Comparison of ENCODE assay signal across 12 cellular contexts in genomic region chr1:10599194-10599861, GRCh38.
A peak's percentile ranks its signal among the peaks of the same experiment; 100 is the strongest.
DNase-seq lines count a peak whose midpoint lies in the region; ATAC-seq and TF ChIP-seq lines count a peak whose summit lies in the region.
"Had no signal": no experiment of that assay in that cellular context is flagged by ENCODE, and none has a peak within 500 bp of the region (broad histone marks: within the 10 kb centered on the region; RNA-seq: fewer than 3 reads in every experiment).

No MANE protein-coding gene starts in this region.

- peak; percentile 42 for ATAC-seq in mucosa of descending colon
- ATAC-seq in GM21786 (IDR thresholded peaks at IDR 0.05; ENCODE audit: unreplicated experiment), result no peak

- no peaks in the 10 kb centered on the region for H3K4me1 ChIP-seq in mucosa of descending colon (ENCODE audit: low read depth)

- H3K36me3 ChIP-seq in mucosa of descending colon (ENCODE audit: low read depth), result no peaks in the 10 kb centered on the region

- peak; percentile 69 for DNase-seq in AG08395 (ENCODE audit: low spot score)
- peak; percentile 69 for DNase-seq in LoVo (ENCODE audit: low spot score)
- peak; percentile 59 for DNase-seq in dedifferentiated amniotic fluid mesenchymal stem cell (ENCODE audit: extremely low spot score)
- DNase-seq in mucosa of descending colon, result no peak
- no peak for DNase-seq in ureter (ENCODE audit: low spot score)
- no peak for DNase-seq in HUDEP-2 (lab: John Stamatoyannopoulos, UW; ENCODE audit: unreplicated experiment in 76 of 76)
- no peak for DNase-seq in epidermal melanocyte (ENCODE audit: insufficient read length, low spot score)
- DNase-seq: NCI-H1436 treated with DMSO at 0.1 percent for 48 hours, stomach, T-helper 2 cell had no signal

- intact Hi-C loops in mucosa of descending colon (cut with DNase I, micrococcal nuclease), result no loop called here

- no peak overlapping the region for H3K4me3 ChIP-seq in mucosa of descending colon
- H3K4me3 ChIP-seq: BLaER1 treated with 17β-estradiol and CSF1 and Interleukin-3, amounts not matched to agents 10 nM and 100 nM; stomach had no signal

- no peak for TF ChIP-seq CTCF in mucosa of descending colon (IDR thresholded peaks at IDR 0.05)

- H3K9me3 ChIP-seq in mucosa of descending colon, result no peaks in the 10 kb centered on the region
- H3K9me3 ChIP-seq: BLaER1 treated with 17β-estradiol and CSF1 and Interleukin-3, amounts not matched to agents 10 nM and 100 nM; stomach had no signal

Comparison
In these comparisons a context has a peak if more than half of its experiments do, and no peak if none do; other contexts are left out.
1. DNase-seq: peak in AG08395 (single experiment), LoVo (single experiment) and dedifferentiated amniotic fluid mesenchymal stem cell (single experiment); none in mucosa of descending colon (0 of 3), ureter (single experiment), HUDEP-2 (0 of 76) and epidermal melanocyte (single experiment).